In genomic region chr5:180338001-180338707, GRCh38 we compare ENCODE assay signal across 26 cellular contexts. TPM values are rescaled to one million over a fixed set of nuclear protein-coding genes. Genes with fewer than 3 reads are reported as not detected.
"Had no signal": no experiment of that assay in that cellular context is flagged by ENCODE, and none has a peak within 500 bp of the region (broad histone marks: within the 10 kb centered on the region; RNA-seq: fewer than 3 reads in every experiment).

No MANE protein-coding gene starts in this region.

- H3K4me1 ChIP-seq: breast epithelium, pancreas, right lobe of liver, spleen, testis, upper lobe of left lung had no signal

- H3K36me3 ChIP-seq: breast epithelium, pancreas, right lobe of liver, spleen had no signal

- DNase-seq: activated B cell treated with CpG ODN at 0.5 μM for 24 hours; activated CD4-positive, alpha-beta T cell treated with anti-CD3 and anti-CD28 coated beads for 4 hours; activated CD8-positive, alpha-beta T cell treated with anti-CD3 and anti-CD28 coated beads, Interleukin-2, amount 10 ng/mL, durations not matched to agents 7 days and 5 days; activated naive CD4-positive, alpha-beta T cell treated with Interleukin-2 at 50 U/mL for 16 hours; activated T-cell treated with anti-CD3 and anti-CD28 coated beads, Interleukin-2, amount 50 U/mL, for 24 hours; cerebellar nuclear complex; effector memory CD4-positive, alpha-beta T cell; esophagus squamous epithelium; foreskin fibroblast; hypothalamus; left ventricle myocardium superior; naive thymus-derived CD8-positive, alpha-beta T cell; pancreas; right lobe of liver; SK-N-SH; spleen; stimulated activated CD4-positive, alpha-beta T cell treated with anti-CD3 and anti-CD28 coated beads, Interleukin-4, amount 100 ng/mL, for 4 hours; testis had no signal

- H3K9ac ChIP-seq: SK-N-SH had no signal

- H3K4me3 Mint-ChIP-seq: activated B cell treated with CpG ODN at 0.5 μM for 24 hours; activated CD8-positive, alpha-beta T cell treated with anti-CD3 and anti-CD28 coated beads, Interleukin-2, amount 10 ng/mL, durations not matched to agents 7 days and 5 days; activated T-cell treated with anti-CD3 and anti-CD28 coated beads, Interleukin-2, amount 50 U/mL, for 24 hours; dendritic cell treated with granulocyte-macrophage colony-stimulating factor and Interleukin-4, amounts not matched to agents 40 ng/mL and 50 ng/mL, for 4 days; memory B cell; naive thymus-derived CD8-positive, alpha-beta T cell; stimulated activated memory B cell treated with anti-CD40 and anti-IgM and Interleukin-4, amounts not matched to agents 10 μg/mL and 1 μg/mL and 100 μg/mL, for 72 hours; T-helper 2 cell treated with Interferon-gamma antibody and Interleukin-4, amounts not matched to agents 5 μg/mL and 100 μg/mL, for 36 hours had no signal

- H3K4me1 Mint-ChIP-seq: activated B cell treated with CpG ODN at 0.5 μM for 24 hours had no signal

- H3K4me2 ChIP-seq: SK-N-SH had no signal

- H3K27me3 ChIP-seq: breast epithelium, pancreas, right lobe of liver, testis, upper lobe of left lung had no signal

- H3K27ac Mint-ChIP-seq: activated B cell treated with CpG ODN at 0.5 μM for 24 hours; activated CD8-positive, alpha-beta T cell treated with anti-CD3 and anti-CD28 coated beads, Interleukin-2, amount 10 ng/mL, durations not matched to agents 7 days and 5 days; activated T-cell treated with anti-CD3 and anti-CD28 coated beads, Interleukin-2, amount 50 U/mL, for 24 hours; activated T-helper 2 cell treated with anti-CD3 and anti-CD28 coated beads, Interferon-gamma antibody, Interleukin-2, Interleukin-4, amounts not matched to agents 10 μg/mL and 5 μg/mL and 100 μg/mL, durations not matched to agents 14 hours and 24 hours and 36 hours; dendritic cell treated with granulocyte-macrophage colony-stimulating factor and Interleukin-4, amounts not matched to agents 40 ng/mL and 50 ng/mL, for 4 days; memory B cell; naive thymus-derived CD8-positive, alpha-beta T cell; stimulated activated memory B cell treated with anti-CD40 and anti-IgM and Interleukin-4, amounts not matched to agents 10 μg/mL and 1 μg/mL and 100 μg/mL, for 72 hours; T-helper 2 cell treated with Interferon-gamma antibody and Interleukin-4, amounts not matched to agents 5 μg/mL and 100 μg/mL, for 36 hours had no signal

- H3K9me3 Mint-ChIP-seq: activated B cell treated with CpG ODN at 0.5 μM for 24 hours; activated T-cell treated with anti-CD3 and anti-CD28 coated beads, Interleukin-2, amount 50 U/mL, for 24 hours; activated T-helper 2 cell treated with anti-CD3 and anti-CD28 coated beads, Interferon-gamma antibody, Interleukin-2, Interleukin-4, amounts not matched to agents 10 μg/mL and 5 μg/mL and 100 μg/mL, durations not matched to agents 14 hours and 24 hours and 36 hours; dendritic cell treated with granulocyte-macrophage colony-stimulating factor and Interleukin-4, amounts not matched to agents 40 ng/mL and 50 ng/mL, for 4 days; memory B cell; naive thymus-derived CD8-positive, alpha-beta T cell; T-helper 2 cell treated with Interferon-gamma antibody and Interleukin-4, amounts not matched to agents 5 μg/mL and 100 μg/mL, for 36 hours had no signal

- H3K27ac ChIP-seq: breast epithelium, esophagus squamous epithelium, pancreas, right lobe of liver, spleen, testis, upper lobe of left lung had no signal

- H3K9me3 ChIP-seq: breast epithelium, esophagus squamous epithelium, mucosa of descending colon, pancreas, right lobe of liver, SK-N-SH, spleen, testis, upper lobe of left lung had no signal

- H3K4me3 ChIP-seq: breast epithelium, esophagus squamous epithelium, mucosa of descending colon, pancreas, right lobe of liver, spleen, testis, upper lobe of left lung had no signal

- H3K36me3 Mint-ChIP-seq: memory B cell; naive thymus-derived CD8-positive, alpha-beta T cell; stimulated activated memory B cell treated with anti-CD40 and anti-IgM and Interleukin-4, amounts not matched to agents 10 μg/mL and 1 μg/mL and 100 μg/mL, for 72 hours had no signal

- ATAC-seq: activated CD8-positive, alpha-beta T cell treated with anti-CD3 and anti-CD28 coated beads, Interleukin-2, amount 10 ng/mL, durations not matched to agents 7 days and 5 days; left ventricle myocardium superior; mucosa of descending colon; naive thymus-derived CD8-positive, alpha-beta T cell; pancreas; right lobe of liver; stimulated activated memory B cell treated with anti-CD40 and anti-IgM and Interleukin-4, amounts not matched to agents 10 μg/mL and 1 μg/mL and 100 μg/mL, for 72 hours had no signal

RNA-seq across cellular contexts. Expression of gene GFPT2, which starts 15.0 kb away (rescaled TPM):
- total RNA-seq: activated T-helper 2 cell treated with anti-CD3 and anti-CD28 coated beads, Interferon-gamma antibody, Interleukin-2, Interleukin-4, amounts not matched to agents 10 μg/mL and 5 μg/mL and 100 μg/mL, durations not matched to agents 14 hours and 24 hours and 36 hours had no signal
